Comparison of ENCODE assay signal across 1 cellular context in the genomic region with DNA sequence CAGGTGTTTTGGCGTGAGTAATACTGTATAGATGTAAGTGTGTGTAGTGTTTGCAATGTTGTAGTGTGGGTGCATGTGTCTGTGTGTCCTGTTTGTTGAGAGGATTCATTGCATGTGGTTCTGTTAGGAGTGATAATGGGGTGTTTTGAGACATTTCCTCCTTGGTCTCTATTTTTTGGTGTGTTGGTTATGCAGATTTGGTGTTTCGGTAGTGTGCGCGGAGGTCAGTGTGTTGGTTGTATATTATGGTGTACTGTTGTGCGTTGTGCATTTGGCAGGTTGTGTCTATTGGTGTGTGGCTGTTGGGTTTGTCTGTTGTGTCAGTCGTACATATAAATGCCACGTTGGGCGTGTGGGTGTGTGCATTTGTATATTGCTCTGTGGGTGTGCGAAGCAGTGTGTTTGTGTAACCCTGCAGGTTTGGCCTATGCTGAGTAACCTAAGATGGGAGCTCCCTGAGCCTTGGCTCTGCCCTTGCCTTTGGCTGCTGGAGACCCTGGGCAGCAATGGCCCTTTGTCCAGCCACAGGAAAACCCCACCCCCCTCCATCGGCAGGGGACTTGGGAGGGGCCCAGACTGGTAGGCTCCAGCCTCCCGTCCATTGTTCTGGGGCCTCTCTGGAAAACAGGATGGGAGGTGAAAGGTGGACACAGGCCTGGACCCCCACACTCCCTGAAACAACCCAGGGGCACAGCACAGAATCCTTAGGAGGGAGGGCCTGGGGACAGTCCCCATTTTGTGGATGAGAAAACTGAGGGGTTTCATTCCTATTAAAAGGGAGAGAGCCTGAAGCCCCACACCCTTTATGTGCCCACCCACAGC.
TF ChIP-seq lines count a peak whose summit lies in the region.

No MANE protein-coding gene starts in this region.

TF ChIP-seq in HepG2, 621 proteins besides CTCF, POLR2A, EP300 and RAD21 (continued from another document and continues in another):
- no peak for TF ChIP-seq NFIB (CRISPR knock-in tag; IDR thresholded peaks at IDR 0.05; ENCODE audit: borderline replicate concordance)
- TF ChIP-seq ATF7-NPFF (CRISPR knock-in tag; IDR thresholded peaks at IDR 0.05; ENCODE audit: low read depth) = no peak; the same call in 1 of the 2 replicates
- peak; percentile 58; the same call in 1 of the 2 replicates for TF ChIP-seq MIER2 (CRISPR knock-in tag; IDR thresholded peaks at IDR 0.05)
- no peak for TF ChIP-seq SCMH1 (CRISPR knock-in tag; IDR thresholded peaks at IDR 0.05; ENCODE audit: borderline replicate concordance)
- TF ChIP-seq ZNF777 (CRISPR knock-in tag; IDR thresholded peaks at IDR 0.05) = no peak
- peak; percentile 62 for TF ChIP-seq POLR2AphosphoS5 (IDR thresholded peaks at IDR 0.05; ENCODE audit: low read depth, low read length)
- TF ChIP-seq ZFP36L2 (CRISPR knock-in tag; IDR thresholded peaks at IDR 0.05) = no peak
- TF ChIP-seq, protein P1, sequence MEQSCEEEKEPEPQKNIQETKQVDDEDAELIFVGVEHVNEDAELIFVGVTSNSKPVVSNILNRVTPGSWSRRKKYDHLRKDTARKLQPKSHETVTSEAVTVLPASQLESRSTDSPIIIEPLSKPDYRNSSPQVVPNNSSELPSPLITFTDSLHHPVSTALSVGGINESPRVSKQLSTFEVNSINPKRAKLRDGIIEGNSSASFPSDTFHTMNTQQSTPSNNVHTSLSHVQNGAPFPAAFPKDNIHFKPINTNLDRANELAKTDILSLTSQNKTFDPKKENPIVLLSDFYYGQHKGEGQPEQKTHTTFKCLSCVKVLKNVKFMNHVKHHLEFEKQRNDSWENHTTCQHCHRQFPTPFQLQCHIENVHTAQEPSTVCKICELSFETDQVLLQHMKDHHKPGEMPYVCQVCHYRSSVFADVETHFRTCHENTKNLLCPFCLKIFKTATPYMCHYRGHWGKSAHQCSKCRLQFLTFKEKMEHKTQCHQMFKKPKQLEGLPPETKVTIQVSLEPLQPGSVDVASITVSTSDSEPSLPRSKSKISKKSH (CRISPR knock-in tag; IDR thresholded peaks at IDR 0.05; ENCODE audit: borderline replicate concordance) = 0 out of 2 replicates have a peak, but pooled peaks have one; percentile 47
- peak; percentile 52; the same call in 1 of the 2 replicates for TF ChIP-seq MED13 (CRISPR knock-in tag; IDR thresholded peaks at IDR 0.05)
- TF ChIP-seq CHD4 (IDR thresholded peaks at IDR 0.05; ENCODE audit: borderline replicate concordance, low read length) = peak; percentile 99; the same call in 1 of the 2 replicates
- TF ChIP-seq ZNF224 (CRISPR knock-in tag; IDR thresholded peaks at IDR 0.05) = no peak
- TF ChIP-seq PTBP1 (IDR thresholded peaks at IDR 0.05; ENCODE audit: low read depth, low read length, poor library complexity, severe bottlenecking) = no peak
- TF ChIP-seq SOX6 (IDR thresholded peaks at IDR 0.05) = no peak
- peak; percentile 83 for TF ChIP-seq SOX6 (CRISPR knock-in tag; IDR thresholded peaks at IDR 0.05)
- peak; percentile 97 for TF ChIP-seq ZNF691 (CRISPR knock-in tag; IDR thresholded peaks at IDR 0.05; ENCODE audit: borderline replicate concordance, low read depth)
- TF ChIP-seq FOXC1 (CRISPR knock-in tag; IDR thresholded peaks at IDR 0.05; ENCODE audit: borderline replicate concordance) = no peak
- TF ChIP-seq KLF11 (CRISPR knock-in tag; IDR thresholded peaks at IDR 0.05) = no peak
- TF ChIP-seq, protein P2, sequence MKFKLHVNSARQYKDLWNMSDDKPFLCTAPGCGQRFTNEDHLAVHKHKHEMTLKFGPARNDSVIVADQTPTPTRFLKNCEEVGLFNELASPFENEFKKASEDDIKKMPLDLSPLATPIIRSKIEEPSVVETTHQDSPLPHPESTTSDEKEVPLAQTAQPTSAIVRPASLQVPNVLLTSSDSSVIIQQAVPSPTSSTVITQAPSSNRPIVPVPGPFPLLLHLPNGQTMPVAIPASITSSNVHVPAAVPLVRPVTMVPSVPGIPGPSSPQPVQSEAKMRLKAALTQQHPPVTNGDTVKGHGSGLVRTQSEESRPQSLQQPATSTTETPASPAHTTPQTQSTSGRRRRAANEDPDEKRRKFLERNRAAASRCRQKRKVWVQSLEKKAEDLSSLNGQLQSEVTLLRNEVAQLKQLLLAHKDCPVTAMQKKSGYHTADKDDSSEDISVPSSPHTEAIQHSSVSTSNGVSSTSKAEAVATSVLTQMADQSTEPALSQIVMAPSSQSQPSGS (CRISPR knock-in tag; IDR thresholded peaks at IDR 0.05) = no peak
- TF ChIP-seq, protein P3, sequence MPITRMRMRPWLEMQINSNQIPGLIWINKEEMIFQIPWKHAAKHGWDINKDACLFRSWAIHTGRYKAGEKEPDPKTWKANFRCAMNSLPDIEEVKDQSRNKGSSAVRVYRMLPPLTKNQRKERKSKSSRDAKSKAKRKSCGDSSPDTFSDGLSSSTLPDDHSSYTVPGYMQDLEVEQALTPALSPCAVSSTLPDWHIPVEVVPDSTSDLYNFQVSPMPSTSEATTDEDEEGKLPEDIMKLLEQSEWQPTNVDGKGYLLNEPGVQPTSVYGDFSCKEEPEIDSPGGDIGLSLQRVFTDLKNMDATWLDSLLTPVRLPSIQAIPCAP (CRISPR knock-in tag; IDR thresholded peaks at IDR 0.05; ENCODE audit: low read depth) = no peak
- TF ChIP-seq NCOR1 (IDR thresholded peaks at IDR 0.05; ENCODE audit: borderline replicate concordance, low read length) = peak; percentile 75; the same call in 1 of the 2 replicates
- no peak for TF ChIP-seq NFKBIZ (CRISPR knock-in tag; IDR thresholded peaks at IDR 0.05)
- peak; percentile 69; the same call in 1 of the 2 replicates for TF ChIP-seq ZKSCAN8 (CRISPR knock-in tag; IDR thresholded peaks at IDR 0.05; ENCODE audit: borderline replicate concordance)
- TF ChIP-seq SIX4 (CRISPR knock-in tag; IDR thresholded peaks at IDR 0.05) = peak; percentile 45
- TF ChIP-seq ZNF772 (CRISPR knock-in tag; IDR thresholded peaks at IDR 0.05) = no peak
- TF ChIP-seq RNF219 (CRISPR knock-in tag; IDR thresholded peaks at IDR 0.05) = no peak
- TF ChIP-seq, protein P4, sequence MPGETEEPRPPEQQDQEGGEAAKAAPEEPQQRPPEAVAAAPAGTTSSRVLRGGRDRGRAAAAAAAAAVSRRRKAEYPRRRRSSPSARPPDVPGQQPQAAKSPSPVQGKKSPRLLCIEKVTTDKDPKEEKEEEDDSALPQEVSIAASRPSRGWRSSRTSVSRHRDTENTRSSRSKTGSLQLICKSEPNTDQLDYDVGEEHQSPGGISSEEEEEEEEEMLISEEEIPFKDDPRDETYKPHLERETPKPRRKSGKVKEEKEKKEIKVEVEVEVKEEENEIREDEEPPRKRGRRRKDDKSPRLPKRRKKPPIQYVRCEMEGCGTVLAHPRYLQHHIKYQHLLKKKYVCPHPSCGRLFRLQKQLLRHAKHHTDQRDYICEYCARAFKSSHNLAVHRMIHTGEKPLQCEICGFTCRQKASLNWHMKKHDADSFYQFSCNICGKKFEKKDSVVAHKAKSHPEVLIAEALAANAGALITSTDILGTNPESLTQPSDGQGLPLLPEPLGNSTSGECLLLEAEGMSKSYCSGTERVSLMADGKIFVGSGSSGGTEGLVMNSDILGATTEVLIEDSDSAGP (CRISPR knock-in tag; IDR thresholded peaks at IDR 0.05; ENCODE audit: borderline replicate concordance) = no peak; the same call in none of the 2 replicates
- TF ChIP-seq SNRNP70 (IDR thresholded peaks at IDR 0.05; ENCODE audit: low read depth, low read length) = no peak
- no peak for TF ChIP-seq STAT5B (CRISPR knock-in tag; IDR thresholded peaks at IDR 0.05)
- no peak for TF ChIP-seq PHF20 (CRISPR knock-in tag; IDR thresholded peaks at IDR 0.05)
- no peak for TF ChIP-seq RORA (CRISPR knock-in tag; IDR thresholded peaks at IDR 0.05)
- TF ChIP-seq FOSL1 (CRISPR knock-in tag; IDR thresholded peaks at IDR 0.05; ENCODE audit: borderline replicate concordance) = no peak
- no peak for TF ChIP-seq GATAD1 (CRISPR knock-in tag; IDR thresholded peaks at IDR 0.05)
- no peak for TF ChIP-seq ZNF354B (CRISPR knock-in tag; IDR thresholded peaks at IDR 0.05)
- no peak for TF ChIP-seq FOXJ3 (CRISPR knock-in tag; IDR thresholded peaks at IDR 0.05; ENCODE audit: borderline replicate concordance)
- TF ChIP-seq ZFYVE20 (CRISPR knock-in tag; IDR thresholded peaks at IDR 0.05; ENCODE audit: borderline replicate concordance, low read depth) = no peak
- TF ChIP-seq ELF4 (CRISPR knock-in tag; IDR thresholded peaks at IDR 0.05; ENCODE audit: borderline replicate concordance) = no peak
- TF ChIP-seq FOXK1 (CRISPR knock-in tag; IDR thresholded peaks at IDR 0.05; ENCODE audit: borderline replicate concordance, low read depth) = no peak
- TF ChIP-seq ZBTB8A (CRISPR knock-in tag; IDR thresholded peaks at IDR 0.05; ENCODE audit: borderline replicate concordance, low read depth) = no peak
- peak; percentile 28; the same call in 1 of the 2 replicates for TF ChIP-seq ZBTB1 (CRISPR knock-in tag; IDR thresholded peaks at IDR 0.05; ENCODE audit: borderline replicate concordance)
- no peak for TF ChIP-seq ZSCAN31 (CRISPR knock-in tag; IDR thresholded peaks at IDR 0.05; ENCODE audit: low read depth)
- peak; percentile 84; the same call in 1 of the 2 replicates for TF ChIP-seq ZNF780A (CRISPR knock-in tag; IDR thresholded peaks at IDR 0.05)
- TF ChIP-seq ZNF546 (CRISPR knock-in tag; conservative IDR thresholded peaks at IDR 0.05) = no peak
- TF ChIP-seq NR0B2 (CRISPR knock-in tag; IDR thresholded peaks at IDR 0.05) = no peak
- TF ChIP-seq, protein P5, sequence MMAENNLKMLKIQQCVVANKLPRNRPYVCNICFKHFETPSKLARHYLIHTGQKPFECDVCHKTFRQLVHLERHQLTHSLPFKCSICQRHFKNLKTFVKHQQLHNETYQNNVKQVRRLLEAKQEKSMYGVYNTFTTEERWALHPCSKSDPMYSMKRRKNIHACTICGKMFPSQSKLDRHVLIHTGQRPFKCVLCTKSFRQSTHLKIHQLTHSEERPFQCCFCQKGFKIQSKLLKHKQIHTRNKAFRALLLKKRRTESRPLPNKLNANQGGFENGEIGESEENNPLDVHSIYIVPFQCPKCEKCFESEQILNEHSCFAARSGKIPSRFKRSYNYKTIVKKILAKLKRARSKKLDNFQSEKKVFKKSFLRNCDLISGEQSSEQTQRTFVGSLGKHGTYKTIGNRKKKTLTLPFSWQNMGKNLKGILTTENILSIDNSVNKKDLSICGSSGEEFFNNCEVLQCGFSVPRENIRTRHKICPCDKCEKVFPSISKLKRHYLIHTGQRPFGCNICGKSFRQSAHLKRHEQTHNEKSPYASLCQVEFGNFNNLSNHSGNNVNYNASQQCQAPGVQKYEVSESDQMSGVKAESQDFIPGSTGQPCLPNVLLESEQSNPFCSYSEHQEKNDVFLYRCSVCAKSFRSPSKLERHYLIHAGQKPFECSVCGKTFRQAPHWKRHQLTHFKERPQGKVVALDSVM (CRISPR knock-in tag; IDR thresholded peaks at IDR 0.05) = 0 out of 2 replicates have a peak, but pooled peaks have one; percentile 7
- TF ChIP-seq ZNF556 (CRISPR knock-in tag; IDR thresholded peaks at IDR 0.05; ENCODE audit: borderline replicate concordance) = no peak; the same call in none of the 2 replicates
- TF ChIP-seq STAG1 (CRISPR knock-in tag; IDR thresholded peaks at IDR 0.05) = peak; percentile 16; the same call in 1 of the 2 replicates
- no peak for TF ChIP-seq SIN3B (IDR thresholded peaks at IDR 0.05; ENCODE audit: low read length)
- peak; percentile 38; the same call in 1 of the 2 replicates for TF ChIP-seq ZNF672 (CRISPR knock-in tag; IDR thresholded peaks at IDR 0.05)
- no peak for TF ChIP-seq MZF1 (CRISPR knock-in tag; IDR thresholded peaks at IDR 0.05; ENCODE audit: borderline replicate concordance)
- peak; percentile 81; the same call in 1 of the 2 replicates for TF ChIP-seq SKIL (CRISPR knock-in tag; IDR thresholded peaks at IDR 0.05; ENCODE audit: borderline replicate concordance)
